In genomic region chr7:39971924-39972323, GRCh38 we compare ENCODE assay signal across 16 cellular contexts. TPM values are rescaled to one million over a fixed set of nuclear protein-coding genes. Genes with fewer than 3 reads are reported as not detected.
DNase-seq lines count a peak whose midpoint lies in the region; ATAC-seq and TF ChIP-seq lines count a peak whose summit lies in the region.
"Had no signal": no experiment of that assay in that cellular context is flagged by ENCODE, and none has a peak within 500 bp of the region (broad histone marks: within the 10 kb centered on the region; RNA-seq: fewer than 3 reads in every experiment).

No MANE protein-coding gene starts in this region.

- ATAC-seq in GM18519 (IDR thresholded peaks at IDR 0.05; ENCODE audit: low FRiP score, unreplicated experiment) (peak; percentile 41), GM21526 (IDR thresholded peaks at IDR 0.05; ENCODE audit: low FRiP score, unreplicated experiment) (peak; percentile 50), HG03280 (IDR thresholded peaks at IDR 0.05; ENCODE audit: unreplicated experiment) (peak; percentile 54), GM19023 (IDR thresholded peaks at IDR 0.05; ENCODE audit: unreplicated experiment) (no peak)
- ATAC-seq: activated CD8-positive, alpha-beta T cell treated with anti-CD3 and anti-CD28 coated beads for 36 hours had no signal

- H3K4me1 Mint-ChIP-seq in HFFc6 (ENCODE audit: low read depth) = peaks cover 37% of the 10 kb centered on the region

- H3K27ac Mint-ChIP-seq in HFFc6 = no peak overlapping the region
- H3K27ac Mint-ChIP-seq: activated CD8-positive, alpha-beta T cell treated with anti-CD3 and anti-CD28 coated beads for 36 hours; dendritic cell treated with granulocyte-macrophage colony-stimulating factor and Interleukin-4, amounts not matched to agents 40 ng/mL and 50 ng/mL, for 4 days; nephron progenitor cell had no signal

- H3K9ac ChIP-seq in parathyroid adenoma = no peak overlapping the region

- H3K27me3 Mint-ChIP-seq in HFFc6 (ENCODE audit: insufficient read depth) = no peaks in the 10 kb centered on the region
- H3K27me3 Mint-ChIP-seq: activated CD8-positive, alpha-beta T cell treated with anti-CD3 and anti-CD28 coated beads for 36 hours; dendritic cell treated with granulocyte-macrophage colony-stimulating factor and Interleukin-4, amounts not matched to agents 40 ng/mL and 50 ng/mL, for 4 days had no signal

- H3K27ac ChIP-seq in parathyroid adenoma = no peak overlapping the region
- H3K27ac ChIP-seq: esophagus muscularis mucosa, SJCRH30 had no signal

- TF ChIP-seq CTCF in parathyroid adenoma (IDR thresholded peaks at IDR 0.05) = no peak
- no peak for TF ChIP-seq CTCF in HFFc6 (IDR thresholded peaks at IDR 0.05)

- no peaks in the 10 kb centered on the region for H3K36me3 ChIP-seq in parathyroid adenoma (ENCODE audit: control insufficient read depth, insufficient read depth, low read length)
- H3K36me3 ChIP-seq: esophagus muscularis mucosa, SJCRH30 had no signal

- H3K4me1 ChIP-seq in parathyroid adenoma = peaks cover 13% of the 10 kb centered on the region
- H3K4me1 ChIP-seq: SJCRH30 had no signal

- H3K4me3 Mint-ChIP-seq in HFFc6 = no peak overlapping the region
- H3K4me3 Mint-ChIP-seq: activated CD8-positive, alpha-beta T cell treated with anti-CD3 and anti-CD28 coated beads for 36 hours; dendritic cell treated with granulocyte-macrophage colony-stimulating factor and Interleukin-4, amounts not matched to agents 40 ng/mL and 50 ng/mL, for 4 days; nephron progenitor cell had no signal

- no peaks in the 10 kb centered on the region for H3K9me3 ChIP-seq in parathyroid adenoma (ENCODE audit: control insufficient read depth, low read length)
- H3K9me3 ChIP-seq: esophagus muscularis mucosa, SJCRH30 had no signal

- H3K4me2 ChIP-seq in parathyroid adenoma (ENCODE audit: low read length) = peak overlapping the region; percentile 11

- H3K27me3 ChIP-seq in parathyroid adenoma (ENCODE audit: control insufficient read depth, insufficient read depth, low read length) = no peaks in the 10 kb centered on the region
- H3K27me3 ChIP-seq: esophagus muscularis mucosa, SJCRH30 had no signal

- H2AFZ ChIP-seq in parathyroid adenoma = no peak overlapping the region

- peaks cover 85% of the 10 kb centered on the region for H3K79me2 ChIP-seq in parathyroid adenoma

- H3K4me3 ChIP-seq in parathyroid adenoma (ENCODE audit: low read depth, low read length) = no peak overlapping the region
- H3K4me3 ChIP-seq: esophagus muscularis mucosa, SJCRH30 had no signal

- no peaks in the 10 kb centered on the region for H3K9me3 Mint-ChIP-seq in HFFc6
- H3K9me3 Mint-ChIP-seq: activated CD8-positive, alpha-beta T cell treated with anti-CD3 and anti-CD28 coated beads for 36 hours; dendritic cell treated with granulocyte-macrophage colony-stimulating factor and Interleukin-4, amounts not matched to agents 40 ng/mL and 50 ng/mL, for 4 days had no signal

- DNase-seq in 8988T (no peak), HFFc6 (no peak), cerebellar nuclear complex (lab: John Stamatoyannopoulos, UW) (no peak)
- DNase-seq: activated CD8-positive, alpha-beta T cell treated with anti-CD3 and anti-CD28 coated beads for 36 hours; GOT3; NCI-H2171 treated with DMSO at 0.1 percent for 48 hours; nephron progenitor cell; NK-92 treated with Interleukin-12 subunit alpha and Interleukin-12 subunit beta, amount 100 ng/mL, for 24 hours; SJCRH30 had no signal

- H3K36me3 Mint-ChIP-seq in HFFc6 (ENCODE audit: low read depth) = peaks cover 10% of the 10 kb centered on the region

RNA-seq across cellular contexts. Expression of gene CDK13, which starts 21.9 kb away (rescaled TPM):
- 10 to 100 TPM; 28.8 to 31.7 (median 30.2) TPM for total RNA-seq in HFFc6 (2021; fragmentation: NEBNext Ultra II Directional; extraction: Animal tissue kit (Norgen Biotek cat#: 25700))
